23 cellular contexts compared by ENCODE assay signal in the genomic region with DNA sequence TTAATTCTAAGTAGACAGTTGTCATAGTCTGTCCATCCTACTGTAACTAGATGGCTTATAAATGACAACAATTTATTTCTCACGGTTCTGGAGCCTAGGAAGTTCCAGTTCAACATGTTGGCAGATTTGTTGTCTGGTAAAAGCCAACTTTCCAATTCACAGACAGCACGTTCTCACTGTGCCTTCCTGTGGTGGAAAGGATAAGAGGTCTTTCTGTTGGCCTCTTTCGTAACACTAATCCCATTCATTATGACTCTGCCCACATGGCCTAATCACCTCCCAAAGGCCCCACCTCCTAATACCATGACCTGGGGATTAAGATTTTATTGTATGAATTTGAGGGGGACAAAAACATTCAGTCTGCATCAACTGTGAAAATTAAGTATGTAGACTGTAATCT.
"Had no signal": no experiment of that assay in that cellular context is flagged by ENCODE, and none has a peak within 500 bp of the region (broad histone marks: within the 10 kb centered on the region; RNA-seq: fewer than 3 reads in every experiment).

No MANE protein-coding gene starts in this region.

- H3K27me3 Mint-ChIP-seq: stimulated activated naive B cell treated with anti-CD40 and anti-IgM and Interleukin-4, amounts not matched to agents 10 μg/mL and 1 μg/mL and 100 μg/mL, for 72 hours; stimulated activated naive CD8-positive, alpha-beta T cell treated with anti-CD3 and anti-CD28 coated beads, Interleukin-15, amount 100 ng/mL, for 72 hours had no signal

- DNase-seq: cerebellar nuclear complex; colonic mucosa; dermis blood vessel endothelial cell; effector CD8-positive, alpha-beta T cell; gastrocnemius medialis; islet precursor cell; mammary epithelial cell; natural killer cell; occipital lobe; right lobe of liver; spleen; stimulated activated CD4-positive, alpha-beta T cell treated with anti-CD3 and anti-CD28 coated beads, Interleukin-2, amount 100 ng/mL, for 24 hours; stimulated activated CD4-positive, alpha-beta T cell treated with anti-CD3 and anti-CD28 coated beads, Interleukin-4, amount 100 ng/mL, for 4 hours; stimulated activated naive B cell treated with anti-CD40 and anti-IgM and Interleukin-4, amounts not matched to agents 10 μg/mL and 1 μg/mL and 100 μg/mL, for 72 hours; stimulated activated naive CD8-positive, alpha-beta T cell treated with anti-CD3 and anti-CD28 coated beads, Interleukin-15, amount 100 ng/mL, for 72 hours; transverse colon had no signal

- H3K9ac ChIP-seq: parathyroid adenoma had no signal

- H3K36me3 ChIP-seq: colonic mucosa, gastrocnemius medialis, prostate gland, right lobe of liver, spleen, thoracic aorta, transverse colon had no signal

- H3K36me3 Mint-ChIP-seq: mesothelial cell of epicardium; natural killer cell; stimulated activated naive B cell treated with anti-CD40 and anti-IgM and Interleukin-4, amounts not matched to agents 10 μg/mL and 1 μg/mL and 100 μg/mL, for 72 hours had no signal

- H3K4me1 ChIP-seq: colonic mucosa, gastrocnemius medialis, parathyroid adenoma, prostate gland, right lobe of liver, spleen, transverse colon had no signal

- H3K27ac Mint-ChIP-seq: mesothelial cell of epicardium; natural killer cell; stimulated activated naive B cell treated with anti-CD40 and anti-IgM and Interleukin-4, amounts not matched to agents 10 μg/mL and 1 μg/mL and 100 μg/mL, for 72 hours; stimulated activated naive CD8-positive, alpha-beta T cell treated with anti-CD3 and anti-CD28 coated beads, Interleukin-15, amount 100 ng/mL, for 72 hours had no signal

- H3K4me3 ChIP-seq: colonic mucosa, gastrocnemius medialis, prostate gland, right lobe of liver, spleen, thoracic aorta, transverse colon had no signal

- H3K4me3 Mint-ChIP-seq: mesothelial cell of epicardium; natural killer cell; neural crest cell; stimulated activated naive B cell treated with anti-CD40 and anti-IgM and Interleukin-4, amounts not matched to agents 10 μg/mL and 1 μg/mL and 100 μg/mL, for 72 hours; stimulated activated naive CD8-positive, alpha-beta T cell treated with anti-CD3 and anti-CD28 coated beads, Interleukin-15, amount 100 ng/mL, for 72 hours had no signal

- H3K79me2 ChIP-seq: parathyroid adenoma had no signal

- ATAC-seq: esophagus mucosa; gastrocnemius medialis; left lobe of liver; natural killer cell; right lobe of liver; stimulated activated naive B cell treated with anti-CD40 and anti-IgM and Interleukin-4, amounts not matched to agents 10 μg/mL and 1 μg/mL and 100 μg/mL, for 72 hours; stimulated activated naive CD8-positive, alpha-beta T cell treated with anti-CD3 and anti-CD28 coated beads, Interleukin-15, amount 100 ng/mL, for 72 hours had no signal

- H3K27ac ChIP-seq: colonic mucosa, gastrocnemius medialis, parathyroid adenoma, prostate gland, right lobe of liver, spleen, thoracic aorta, transverse colon had no signal

- H3K4me1 Mint-ChIP-seq: mesothelial cell of epicardium; natural killer cell; stimulated activated naive B cell treated with anti-CD40 and anti-IgM and Interleukin-4, amounts not matched to agents 10 μg/mL and 1 μg/mL and 100 μg/mL, for 72 hours; stimulated activated naive CD8-positive, alpha-beta T cell treated with anti-CD3 and anti-CD28 coated beads, Interleukin-15, amount 100 ng/mL, for 72 hours had no signal

- H3K27me3 ChIP-seq: colonic mucosa, gastrocnemius medialis, right lobe of liver, spleen, transverse colon had no signal
